In the genomic region with DNA sequence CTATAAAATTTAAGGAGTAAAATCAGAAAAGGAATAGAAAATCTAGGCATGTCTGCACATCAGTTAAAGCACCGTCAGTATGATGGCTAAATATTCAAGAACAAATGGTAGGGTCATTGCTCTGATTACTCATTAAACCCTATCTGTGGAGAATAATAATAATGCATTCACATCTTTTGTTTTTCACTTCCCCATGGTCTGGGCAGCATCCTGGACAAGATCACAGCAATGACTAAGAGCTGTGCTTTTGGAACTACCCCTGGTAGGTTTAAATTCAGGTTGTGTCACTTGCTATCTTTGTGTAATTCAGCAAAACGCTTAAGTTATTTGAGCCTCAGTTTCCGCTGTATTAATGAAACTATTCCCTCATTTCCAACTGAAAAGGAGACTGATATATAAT, we compare ENCODE assay signal across 15 cellular contexts. TPM values are rescaled to one million over a fixed set of nuclear protein-coding genes. Genes with fewer than 3 reads are reported as not detected.
DNase-seq lines count a peak whose midpoint lies in the region; ATAC-seq lines count a peak whose summit lies in the region.
"Had no signal": no experiment of that assay in that cellular context is flagged by ENCODE, and none has a peak within 500 bp of the region (broad histone marks: within the 10 kb centered on the region; RNA-seq: fewer than 3 reads in every experiment).

No MANE protein-coding gene starts in this region.

- H3K4me1 ChIP-seq in mesenchymal stem cell (ENCODE audit: control insufficient read depth, insufficient read depth, low read depth, low read length) = no peaks in the 10 kb centered on the region
- H3K4me1 ChIP-seq: SJCRH30 had no signal

- H4K8ac ChIP-seq in mesenchymal stem cell (ENCODE audit: low read length) = no peak overlapping the region

- H3K9me3 ChIP-seq in mesenchymal stem cell (ENCODE audit: control insufficient read depth, low read length) = peaks cover 7% of the 10 kb centered on the region
- H3K9me3 ChIP-seq: SJCRH30 had no signal

- DNase-seq in mesenchymal stem cell (no peak), HT-29 (ENCODE audit: low spot score) (no peak), LoVo (ENCODE audit: low spot score) (no peak)
- no peak for DNase-seq in stimulated activated naive CD4-positive, alpha-beta T cell (lab: John Stamatoyannopoulos, UW)
- DNase-seq: activated CD4-positive, CD25-positive, alpha-beta regulatory T cell; NCI-H524 treated with DMSO at 0.1 percent for 48 hours; SJCRH30 had no signal

- ATAC-seq in GM18519 (IDR thresholded peaks at IDR 0.05; ENCODE audit: low FRiP score, unreplicated experiment) = peak; percentile 82
- ATAC-seq in GM21367 (IDR thresholded peaks at IDR 0.05; ENCODE audit: unreplicated experiment) = peak; percentile 92
- peak; percentile 98 for ATAC-seq in HG02943 (IDR thresholded peaks at IDR 0.05; ENCODE audit: low read depth, unreplicated experiment)
- peak; percentile 97 for ATAC-seq in HG03565 (IDR thresholded peaks at IDR 0.05; ENCODE audit: unreplicated experiment)
- ATAC-seq: esophagus mucosa had no signal

- no peak overlapping the region for H3K18ac ChIP-seq in mesenchymal stem cell (ENCODE audit: low read depth in 1 of 2, low read length in 2 of 2)

- no peak overlapping the region for H3K4ac ChIP-seq in mesenchymal stem cell (ENCODE audit: low read depth in 1 of 2, low read length in 2 of 2)

- no peaks in the 10 kb centered on the region for H3K36me3 ChIP-seq in mesenchymal stem cell (ENCODE audit: control insufficient read depth in 1 of 2, insufficient read depth in 2 of 2, low read depth in 1 of 2, low read length in 2 of 2)
- H3K36me3 ChIP-seq: SJCRH30, thoracic aorta had no signal

- no peak overlapping the region for H2AFZ ChIP-seq in mesenchymal stem cell (ENCODE audit: low read depth, low read length)

- H2BK5ac ChIP-seq in mesenchymal stem cell (ENCODE audit: low read depth, low read length, poor library complexity, severe bottlenecking) = no peak overlapping the region

- H4K91ac ChIP-seq in mesenchymal stem cell (ENCODE audit: low read length) = no peak overlapping the region

- no peak overlapping the region for H3K4me2 ChIP-seq in mesenchymal stem cell (ENCODE audit: low read length, poor library complexity, severe bottlenecking)

- H3K23ac ChIP-seq in mesenchymal stem cell (ENCODE audit: low read length in 2 of 2) = no peak overlapping the region

- H2BK120ac ChIP-seq in mesenchymal stem cell (ENCODE audit: low read depth, low read length) = no peak overlapping the region

- H2BK15ac ChIP-seq in mesenchymal stem cell (ENCODE audit: low read depth, poor library complexity, severe bottlenecking) = no peak overlapping the region

- WGBS in mesenchymal stem cell = 100% methylated on average over 3 of the region's 3 CpGs

- no peak overlapping the region for H3K27ac ChIP-seq in mesenchymal stem cell (ENCODE audit: low read length, poor library complexity, severe bottlenecking)
- H3K27ac ChIP-seq: SJCRH30, thoracic aorta had no signal

- no peaks in the 10 kb centered on the region for H3K27me3 ChIP-seq in mesenchymal stem cell (ENCODE audit: control insufficient read depth in 1 of 2, insufficient read depth in 1 of 2, low read length in 2 of 2)
- H3K27me3 ChIP-seq: SJCRH30 had no signal

- no peaks in the 10 kb centered on the region for H3K79me1 ChIP-seq in mesenchymal stem cell (replicated peaks; ENCODE audit: low read length, poor library complexity, severe bottlenecking)

- H2AK5ac ChIP-seq in mesenchymal stem cell (ENCODE audit: low read length, severe bottlenecking) = no peak overlapping the region

- no peak overlapping the region for H3K4me3 ChIP-seq in mesenchymal stem cell (ENCODE audit: insufficient read depth in 1 of 2, low read depth in 1 of 2, low read length in 2 of 2)
- H3K4me3 ChIP-seq: SJCRH30, thoracic aorta had no signal

- H3K14ac ChIP-seq in mesenchymal stem cell (ENCODE audit: low read length in 2 of 2) = no peak overlapping the region

- H3K9ac ChIP-seq in mesenchymal stem cell (ENCODE audit: low read length) = no peak overlapping the region

- no peak overlapping the region for H2BK12ac ChIP-seq in mesenchymal stem cell (ENCODE audit: low read length in 2 of 2)

RNA-seq across cellular contexts. Expression of a gene that starts 33.1 kb away (rescaled TPM):
- polyA plus RNA-seq in mesenchymal stem cell (2013, experiment 1 of 2) = not detected
- not detected for polyA plus RNA-seq in mesenchymal stem cell (2013, experiment 2 of 2)
- total RNA-seq in HT-29 (2014; rRNA removed; shearing (Covaris generic)) = 0.16 TPM in 1 of 2 replicates, not detected in the other
- total RNA-seq: activated T-helper 1 cell treated with anti-CD3 and anti-CD28 coated beads, Interleukin-12 subunit alpha, Interleukin-12 subunit beta, Interleukin-2, Interleukin-4 antibody, amounts not matched to agents 30 ng/mL and 10 ng/mL and 1 ng/mL, durations not matched to agents 14 hours and 24 hours and 36 hours; bronchial epithelial cell; esophagus mucosa; SJCRH30; thoracic aorta had no signal
